In the genomic region with DNA sequence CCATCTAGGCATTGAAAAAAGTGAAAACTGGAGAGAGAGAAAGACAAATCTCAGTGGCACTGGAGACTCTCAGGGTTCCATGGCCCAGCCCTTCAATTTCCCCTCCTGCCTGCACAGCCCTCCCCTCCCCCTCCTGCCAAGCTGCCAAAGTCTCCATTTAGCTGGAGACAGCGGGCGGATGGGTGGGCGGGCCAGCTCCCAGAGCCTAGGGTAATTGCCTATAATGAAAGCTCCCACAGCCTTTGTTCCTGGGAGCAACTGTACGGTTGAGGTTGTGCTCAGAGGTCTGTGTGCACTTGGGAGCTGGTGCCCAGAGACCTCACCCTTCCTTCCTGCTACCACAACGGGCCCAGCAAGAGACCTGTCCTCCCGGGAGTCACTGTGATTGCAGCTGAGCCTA, we compare ENCODE assay signal across 1 cellular context.
TF ChIP-seq lines count a peak whose summit lies in the region.

No MANE protein-coding gene starts in this region.

TF ChIP-seq in WTC11, 78 proteins besides CTCF, POLR2A, EP300 and RAD21 (continued from another document):
- TF ChIP-seq, protein P1, sequence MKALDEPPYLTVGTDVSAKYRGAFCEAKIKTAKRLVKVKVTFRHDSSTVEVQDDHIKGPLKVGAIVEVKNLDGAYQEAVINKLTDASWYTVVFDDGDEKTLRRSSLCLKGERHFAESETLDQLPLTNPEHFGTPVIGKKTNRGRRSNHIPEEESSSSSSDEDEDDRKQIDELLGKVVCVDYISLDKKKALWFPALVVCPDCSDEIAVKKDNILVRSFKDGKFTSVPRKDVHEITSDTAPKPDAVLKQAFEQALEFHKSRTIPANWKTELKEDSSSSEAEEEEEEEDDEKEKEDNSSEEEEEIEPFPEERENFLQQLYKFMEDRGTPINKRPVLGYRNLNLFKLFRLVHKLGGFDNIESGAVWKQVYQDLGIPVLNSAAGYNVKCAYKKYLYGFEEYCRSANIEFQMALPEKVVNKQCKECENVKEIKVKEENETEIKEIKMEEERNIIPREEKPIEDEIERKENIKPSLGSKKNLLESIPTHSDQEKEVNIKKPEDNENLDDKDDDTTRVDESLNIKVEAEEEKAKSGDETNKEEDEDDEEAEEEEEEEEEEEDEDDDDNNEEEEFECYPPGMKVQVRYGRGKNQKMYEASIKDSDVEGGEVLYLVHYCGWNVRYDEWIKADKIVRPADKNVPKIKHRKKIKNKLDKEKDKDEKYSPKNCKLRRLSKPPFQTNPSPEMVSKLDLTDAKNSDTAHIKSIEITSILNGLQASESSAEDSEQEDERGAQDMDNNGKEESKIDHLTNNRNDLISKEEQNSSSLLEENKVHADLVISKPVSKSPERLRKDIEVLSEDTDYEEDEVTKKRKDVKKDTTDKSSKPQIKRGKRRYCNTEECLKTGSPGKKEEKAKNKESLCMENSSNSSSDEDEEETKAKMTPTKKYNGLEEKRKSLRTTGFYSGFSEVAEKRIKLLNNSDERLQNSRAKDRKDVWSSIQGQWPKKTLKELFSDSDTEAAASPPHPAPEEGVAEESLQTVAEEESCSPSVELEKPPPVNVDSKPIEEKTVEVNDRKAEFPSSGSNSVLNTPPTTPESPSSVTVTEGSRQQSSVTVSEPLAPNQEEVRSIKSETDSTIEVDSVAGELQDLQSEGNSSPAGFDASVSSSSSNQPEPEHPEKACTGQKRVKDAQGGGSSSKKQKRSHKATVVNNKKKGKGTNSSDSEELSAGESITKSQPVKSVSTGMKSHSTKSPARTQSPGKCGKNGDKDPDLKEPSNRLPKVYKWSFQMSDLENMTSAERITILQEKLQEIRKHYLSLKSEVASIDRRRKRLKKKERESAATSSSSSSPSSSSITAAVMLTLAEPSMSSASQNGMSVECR (CRISPR knock-in tag; IDR thresholded peaks at IDR 0.05; ENCODE audit: borderline replicate concordance): no peak
- TF ChIP-seq, protein P2, sequence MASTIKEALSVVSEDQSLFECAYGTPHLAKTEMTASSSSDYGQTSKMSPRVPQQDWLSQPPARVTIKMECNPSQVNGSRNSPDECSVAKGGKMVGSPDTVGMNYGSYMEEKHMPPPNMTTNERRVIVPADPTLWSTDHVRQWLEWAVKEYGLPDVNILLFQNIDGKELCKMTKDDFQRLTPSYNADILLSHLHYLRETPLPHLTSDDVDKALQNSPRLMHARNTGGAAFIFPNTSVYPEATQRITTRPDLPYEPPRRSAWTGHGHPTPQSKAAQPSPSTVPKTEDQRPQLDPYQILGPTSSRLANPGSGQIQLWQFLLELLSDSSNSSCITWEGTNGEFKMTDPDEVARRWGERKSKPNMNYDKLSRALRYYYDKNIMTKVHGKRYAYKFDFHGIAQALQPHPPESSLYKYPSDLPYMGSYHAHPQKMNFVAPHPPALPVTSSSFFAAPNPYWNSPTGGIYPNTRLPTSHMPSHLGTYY (CRISPR knock-in tag; IDR thresholded peaks at IDR 0.05): no peak
- TF ChIP-seq ZNF121 (CRISPR knock-in tag; IDR thresholded peaks at IDR 0.05) (no peak), GRHL2 (CRISPR knock-in tag; IDR thresholded peaks at IDR 0.05; ENCODE audit: insufficient replicate concordance, severe bottlenecking) (no peak), SOX15 (CRISPR knock-in tag; IDR thresholded peaks at IDR 0.05) (no peak), TEAD1 (CRISPR knock-in tag; IDR thresholded peaks at IDR 0.05) (no peak)
- TF ChIP-seq, protein P3, sequence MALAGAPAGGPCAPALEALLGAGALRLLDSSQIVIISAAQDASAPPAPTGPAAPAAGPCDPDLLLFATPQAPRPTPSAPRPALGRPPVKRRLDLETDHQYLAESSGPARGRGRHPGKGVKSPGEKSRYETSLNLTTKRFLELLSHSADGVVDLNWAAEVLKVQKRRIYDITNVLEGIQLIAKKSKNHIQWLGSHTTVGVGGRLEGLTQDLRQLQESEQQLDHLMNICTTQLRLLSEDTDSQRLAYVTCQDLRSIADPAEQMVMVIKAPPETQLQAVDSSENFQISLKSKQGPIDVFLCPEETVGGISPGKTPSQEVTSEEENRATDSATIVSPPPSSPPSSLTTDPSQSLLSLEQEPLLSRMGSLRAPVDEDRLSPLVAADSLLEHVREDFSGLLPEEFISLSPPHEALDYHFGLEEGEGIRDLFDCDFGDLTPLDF (CRISPR knock-in tag; IDR thresholded peaks at IDR 0.05): no peak
- TF ChIP-seq, protein P4, sequence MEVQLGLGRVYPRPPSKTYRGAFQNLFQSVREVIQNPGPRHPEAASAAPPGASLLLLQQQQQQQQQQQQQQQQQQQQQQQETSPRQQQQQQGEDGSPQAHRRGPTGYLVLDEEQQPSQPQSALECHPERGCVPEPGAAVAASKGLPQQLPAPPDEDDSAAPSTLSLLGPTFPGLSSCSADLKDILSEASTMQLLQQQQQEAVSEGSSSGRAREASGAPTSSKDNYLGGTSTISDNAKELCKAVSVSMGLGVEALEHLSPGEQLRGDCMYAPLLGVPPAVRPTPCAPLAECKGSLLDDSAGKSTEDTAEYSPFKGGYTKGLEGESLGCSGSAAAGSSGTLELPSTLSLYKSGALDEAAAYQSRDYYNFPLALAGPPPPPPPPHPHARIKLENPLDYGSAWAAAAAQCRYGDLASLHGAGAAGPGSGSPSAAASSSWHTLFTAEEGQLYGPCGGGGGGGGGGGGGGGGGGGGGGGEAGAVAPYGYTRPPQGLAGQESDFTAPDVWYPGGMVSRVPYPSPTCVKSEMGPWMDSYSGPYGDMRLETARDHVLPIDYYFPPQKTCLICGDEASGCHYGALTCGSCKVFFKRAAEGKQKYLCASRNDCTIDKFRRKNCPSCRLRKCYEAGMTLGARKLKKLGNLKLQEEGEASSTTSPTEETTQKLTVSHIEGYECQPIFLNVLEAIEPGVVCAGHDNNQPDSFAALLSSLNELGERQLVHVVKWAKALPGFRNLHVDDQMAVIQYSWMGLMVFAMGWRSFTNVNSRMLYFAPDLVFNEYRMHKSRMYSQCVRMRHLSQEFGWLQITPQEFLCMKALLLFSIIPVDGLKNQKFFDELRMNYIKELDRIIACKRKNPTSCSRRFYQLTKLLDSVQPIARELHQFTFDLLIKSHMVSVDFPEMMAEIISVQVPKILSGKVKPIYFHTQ (CRISPR knock-in tag; IDR thresholded peaks at IDR 0.05): no peak
- TF ChIP-seq, protein P5, sequence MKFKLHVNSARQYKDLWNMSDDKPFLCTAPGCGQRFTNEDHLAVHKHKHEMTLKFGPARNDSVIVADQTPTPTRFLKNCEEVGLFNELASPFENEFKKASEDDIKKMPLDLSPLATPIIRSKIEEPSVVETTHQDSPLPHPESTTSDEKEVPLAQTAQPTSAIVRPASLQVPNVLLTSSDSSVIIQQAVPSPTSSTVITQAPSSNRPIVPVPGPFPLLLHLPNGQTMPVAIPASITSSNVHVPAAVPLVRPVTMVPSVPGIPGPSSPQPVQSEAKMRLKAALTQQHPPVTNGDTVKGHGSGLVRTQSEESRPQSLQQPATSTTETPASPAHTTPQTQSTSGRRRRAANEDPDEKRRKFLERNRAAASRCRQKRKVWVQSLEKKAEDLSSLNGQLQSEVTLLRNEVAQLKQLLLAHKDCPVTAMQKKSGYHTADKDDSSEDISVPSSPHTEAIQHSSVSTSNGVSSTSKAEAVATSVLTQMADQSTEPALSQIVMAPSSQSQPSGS (CRISPR knock-in tag; IDR thresholded peaks at IDR 0.05; ENCODE audit: borderline replicate concordance, low read depth): no peak
